In genomic region chr16:30924086-30924714, GRCh38 we compare ENCODE assay signal across 8 cellular contexts.
A peak's percentile ranks its signal among the peaks of the same experiment; 100 is the strongest.
DNase-seq lines count a peak whose midpoint lies in the region; ATAC-seq and TF ChIP-seq lines count a peak whose summit lies in the region.

No MANE protein-coding gene starts in this region.

- ATAC-seq in HG02759 (IDR thresholded peaks at IDR 0.05; ENCODE audit: unreplicated experiment) (no peak), HG03342 (IDR thresholded peaks at IDR 0.05; ENCODE audit: unreplicated experiment) (no peak), GM19328 (IDR thresholded peaks at IDR 0.05; ENCODE audit: unreplicated experiment) (no peak)

- DNase-seq in NCI-H2227 (lab: John Stamatoyannopoulos, UW; ENCODE audit: unreplicated experiment) (peak; percentile 55), NCI-H2227 treated with DMSO at 0.1 percent for 48 hours (lab: John Stamatoyannopoulos, UW) (no peak), germinal center (ENCODE audit: low spot score) (peak; percentile 14), skeletal muscle cell (ENCODE audit: low read depth) (no peak)

- peak overlapping the region; percentile 90 for H3K4me3 ChIP-seq in WI38 (ENCODE audit: low read depth, low read length)
- peak overlapping the region; percentile 62 for H3K4me3 ChIP-seq in skeletal muscle cell (ENCODE audit: low read depth, low read length)

- no peak for TF ChIP-seq CTCF in WI38 (IDR thresholded peaks at IDR 0.05; ENCODE audit: low read depth, low read length)

Comparison
In these comparisons a context has a peak if more than half of its experiments do, and no peak if none do; other contexts are left out.
1. DNase-seq: peak in NCI-H2227 (single experiment) and germinal center (single experiment); none in NCI-H2227 treated with DMSO at 0.1 percent for 48 hours (single experiment) and skeletal muscle cell (single experiment).